ENCODE assay signal across 9 cellular contexts in the genomic region with DNA sequence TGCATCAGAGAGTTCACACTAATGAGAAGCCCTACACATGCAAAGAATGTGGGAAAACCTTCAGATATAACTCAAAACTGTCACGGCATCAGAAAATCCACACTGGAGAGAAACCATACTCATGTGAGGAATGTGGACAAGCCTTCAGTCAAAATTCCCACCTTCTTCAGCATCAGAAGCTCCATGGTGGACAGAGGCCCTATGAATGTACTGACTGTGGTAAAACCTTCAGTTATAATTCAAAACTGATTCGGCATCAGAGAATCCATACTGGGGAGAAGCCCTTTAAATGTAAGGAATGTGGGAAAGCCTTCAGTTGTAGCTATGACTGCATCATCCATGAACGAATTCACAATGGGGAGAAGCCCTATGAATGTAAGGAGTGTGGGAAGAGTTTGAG.
"Had no signal": no experiment of that assay in that cellular context is flagged by ENCODE, and none has a peak within 500 bp of the region (broad histone marks: within the 10 kb centered on the region; RNA-seq: fewer than 3 reads in every experiment).

No MANE protein-coding gene starts in this region.

- H3K4me2 ChIP-seq: GM23338 had no signal

- ATAC-seq: GM23338 had no signal

- DNase-seq: H9, HCEC 1CT, HFFc6, KG1 had no signal

- H3K27me3 Mint-ChIP-seq: IgD-negative memory B cell had no signal

- H3K4me1 Mint-ChIP-seq: GM23338 had no signal

- H2AFZ ChIP-seq: GM23338 had no signal

- FAIRE-seq: H1, H54, HTR-8/SVneo had no signal

- H3K4me3 ChIP-seq: GM23338 had no signal

- H3K27ac Mint-ChIP-seq: GM23338, H9, HFFc6, IgD-negative memory B cell had no signal

- H3K4me3 Mint-ChIP-seq: GM23338, H9, HFFc6, IgD-negative memory B cell had no signal
